22 cellular contexts compared by ENCODE assay signal in the genomic region with DNA sequence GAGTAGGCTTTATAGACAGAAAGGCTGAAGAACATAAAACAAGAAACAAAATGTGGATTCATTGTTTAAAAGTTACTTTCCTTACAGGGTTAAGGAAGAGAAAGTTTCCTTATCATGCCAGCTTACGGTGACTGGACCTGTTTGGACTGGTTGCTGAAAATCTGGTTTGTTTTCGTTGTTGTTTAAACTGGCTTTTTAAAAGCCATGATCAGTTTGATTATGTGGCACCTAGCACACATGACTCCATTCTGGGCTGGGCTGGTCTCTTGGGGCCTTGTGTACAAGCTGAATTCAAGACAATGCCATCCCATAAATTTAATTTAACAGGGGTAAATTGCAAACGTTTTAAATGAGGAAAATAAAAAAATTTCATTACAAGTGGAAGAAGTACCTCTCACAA. TPM values are rescaled to one million over a fixed set of nuclear protein-coding genes. Genes with fewer than 3 reads are reported as not detected.
DNase-seq lines count a peak whose midpoint lies in the region; ATAC-seq and TF ChIP-seq lines count a peak whose summit lies in the region.
"Had no signal": no experiment of that assay in that cellular context is flagged by ENCODE, and none has a peak within 500 bp of the region (broad histone marks: within the 10 kb centered on the region; RNA-seq: fewer than 3 reads in every experiment).

No MANE protein-coding gene starts in this region.

- H3K36me3 ChIP-seq in breast epithelium = no peaks in the 10 kb centered on the region
- H3K36me3 ChIP-seq in neuronal stem cell (replicated peaks in 1 of 2; ENCODE audit: control insufficient read depth in 2 of 2, insufficient read depth in 2 of 2, low read length in 2 of 2) = no peaks in the 10 kb centered on the region
- no peaks in the 10 kb centered on the region for H3K36me3 ChIP-seq in urinary bladder (ENCODE audit: insufficient read depth)
- H3K36me3 ChIP-seq: SJCRH30 had no signal

- H2BK15ac ChIP-seq in neuronal stem cell (ENCODE audit: low read length) = no peak overlapping the region

- H3K27ac Mint-ChIP-seq in MCF 10A (ENCODE audit: low read depth, unreplicated experiment) (peak overlapping the region; percentile 73), T-helper 17 cell (no peak overlapping the region)

- H3K79me1 ChIP-seq in neuronal stem cell (ENCODE audit: low read depth, low read length) = no peaks in the 10 kb centered on the region

- CTCF ChIA-PET in MCF 10A (lab: Yijun Ruan, JAX) = interaction anchor here (0.6 to 6.1 kb wide), 14 partner anchors 9 to 1294 kb away, joined by 3 to 77 read pairs (median 6); partner anchors contain the start of gene ZNF474

- no peaks in the 10 kb centered on the region for H3K27me3 ChIP-seq in breast epithelium
- no peaks in the 10 kb centered on the region for H3K27me3 ChIP-seq in neuronal stem cell (ENCODE audit: control insufficient read depth in 3 of 3, insufficient read depth in 3 of 3, low read depth in 1 of 3, low read length in 3 of 3)
- H3K27me3 ChIP-seq: SJCRH30 had no signal

- intact Hi-C loops in MCF 10A (cut with micrococcal nuclease) = no loop called here
- intact Hi-C loops in breast epithelium (cut with DNase I; ENCODE audit: low total_unique reads) = no loop called here

- H3K9me3 ChIP-seq in breast epithelium = no peaks in the 10 kb centered on the region
- H3K9me3 ChIP-seq in neuronal stem cell (replicated peaks in 1 of 2; ENCODE audit: control insufficient read depth in 2 of 2, insufficient read depth in 1 of 2, low read depth in 1 of 2, low read length in 2 of 2) = no peaks in the 10 kb centered on the region
- no peaks in the 10 kb centered on the region for H3K9me3 ChIP-seq in T-helper 17 cell (ENCODE audit: control insufficient read depth, low read length, poor library complexity, severe bottlenecking)
- H3K9me3 ChIP-seq: SJCRH30 had no signal

- no peak overlapping the region for H3K4ac ChIP-seq in neuronal stem cell (ENCODE audit: low read length)

- no peaks in the 10 kb centered on the region for H3K36me3 Mint-ChIP-seq in MCF 10A (ENCODE audit: insufficient read depth, unreplicated experiment)
- no peaks in the 10 kb centered on the region for H3K36me3 Mint-ChIP-seq in T-helper 17 cell (ENCODE audit: low read depth)
- H3K36me3 Mint-ChIP-seq: CD4-positive, alpha-beta memory T cell had no signal

- no peaks in the 10 kb centered on the region for H3K9me3 Mint-ChIP-seq in MCF 10A (ENCODE audit: unreplicated experiment)
- H3K9me3 Mint-ChIP-seq: CD4-positive, alpha-beta memory T cell had no signal

- no peak overlapping the region for H2BK120ac ChIP-seq in neuronal stem cell (ENCODE audit: low read depth, low read length)

- H3K4me1 ChIP-seq in breast epithelium (no peaks in the 10 kb centered on the region), neuronal stem cell (ENCODE audit: control insufficient read depth in 2 of 2, insufficient read depth in 1 of 2, low read depth in 1 of 2, low read length in 2 of 2) (peaks cover 4 to 5% of the 10 kb centered on the region in 2 donors), urinary bladder (ENCODE audit: insufficient read depth) (no peaks in the 10 kb centered on the region)
- H3K4me1 ChIP-seq: SJCRH30 had no signal

- POLR2A ChIA-PET in MCF 10A (lab: Yijun Ruan, JAX) = interaction anchor here (0.7 to 4.7 kb wide), 8 partner anchors 8 to 885 kb away, joined by 3 to 27 read pairs (median 4); no protein-coding TSS in a partner anchor

- no peak overlapping the region for H2AK5ac ChIP-seq in neuronal stem cell (ENCODE audit: low read depth, low read length)

- no peak overlapping the region for H4K91ac ChIP-seq in neuronal stem cell (ENCODE audit: low read depth, low read length, poor library complexity)

- H2BK5ac ChIP-seq in neuronal stem cell (ENCODE audit: low read length) = no peak overlapping the region

- no peak overlapping the region for H3K4me3 ChIP-seq in breast epithelium
- no peak overlapping the region for H3K4me3 ChIP-seq in neuronal stem cell (ENCODE audit: low read length in 2 of 2)
- no peak overlapping the region for H3K4me3 ChIP-seq in urinary bladder (ENCODE audit: low read depth, low read length)
- H3K4me3 ChIP-seq: GM12878, SJCRH30 had no signal

- no peak overlapping the region for H3K9ac ChIP-seq in neuronal stem cell (ENCODE audit: low read depth, low read length, poor library complexity)

- H3K23ac ChIP-seq in neuronal stem cell (ENCODE audit: low read depth, low read length, poor library complexity) = no peak overlapping the region

- H3K27me3 Mint-ChIP-seq in MCF 10A (ENCODE audit: insufficient read depth, unreplicated experiment) = no peaks in the 10 kb centered on the region
- H3K27me3 Mint-ChIP-seq in T-helper 17 cell = peaks cover 21% of the 10 kb centered on the region

- H2BK12ac ChIP-seq in neuronal stem cell (ENCODE audit: low read length) = no peak overlapping the region

- no peak for ATAC-seq in T-helper 17 cell
- no peak for ATAC-seq in HG02840 (IDR thresholded peaks at IDR 0.05; ENCODE audit: low FRiP score, unreplicated experiment)
- ATAC-seq: GM12878, PC-3 had no signal

- peaks cover 6% of the 10 kb centered on the region for H3K4me1 Mint-ChIP-seq in MCF 10A (ENCODE audit: insufficient read depth, unreplicated experiment)
- H3K4me1 Mint-ChIP-seq in T-helper 17 cell = peaks cover 2% of the 10 kb centered on the region
- H3K4me1 Mint-ChIP-seq: CD4-positive, alpha-beta memory T cell had no signal

- H3K4me3 Mint-ChIP-seq in MCF 10A (ENCODE audit: unreplicated experiment) (no peak overlapping the region), T-helper 17 cell (no peak overlapping the region)
- H3K4me3 Mint-ChIP-seq: CD4-positive, alpha-beta memory T cell had no signal

- H4K8ac ChIP-seq in neuronal stem cell (ENCODE audit: low read depth, low read length) = no peak overlapping the region

- H2AFZ ChIP-seq in neuronal stem cell (ENCODE audit: low read length) = peak overlapping the region; percentile 74

- TF ChIP-seq CTCF in MCF 10A (IDR thresholded peaks at IDR 0.05; ENCODE audit: unreplicated experiment) (no peak), breast epithelium (IDR thresholded peaks at IDR 0.05) (no peak)

- no peak for TF ChIP-seq POLR2A in breast epithelium (IDR thresholded peaks at IDR 0.05)

- WGBS in neuronal stem cell (ENCODE audit: extremely low coverage in 2 of 2, insufficient read length in 2 of 2, insufficient replicate concordance in 1 of 2), 2 donors = no CpG with 5 or more reads among the region's 3 CpGs
- WGBS in urinary bladder = 52% methylated on average over 3 of the region's 3 CpGs

- H3K27ac ChIP-seq in breast epithelium = no peak overlapping the region
- H3K27ac ChIP-seq in epithelial cell of prostate = peak overlapping the region; percentile 27
- H3K27ac ChIP-seq in neuronal stem cell (replicated peaks; ENCODE audit: low read length) = no peak overlapping the region
- H3K27ac ChIP-seq in urinary bladder (ENCODE audit: low read depth) = peak overlapping the region; percentile 29
- H3K27ac ChIP-seq: RWPE1, SJCRH30 had no signal

- BruUV-seq in MCF 10A (replicated peaks; lab: Mats Ljungman, UMichigan) = no TSS peak

- no peak overlapping the region for H3K4me2 ChIP-seq in neuronal stem cell (ENCODE audit: insufficient read depth, low read length, poor library complexity, severe bottlenecking)

- H3K18ac ChIP-seq in neuronal stem cell (ENCODE audit: low read length) = no peak overlapping the region

- DNase-seq in MCF 10A (ENCODE audit: unreplicated experiment) (no peak), breast epithelium (ENCODE audit: low spot score in 2 of 2) (no peak), epithelial cell of prostate (ENCODE audit: low read depth, low spot score) (peak; percentile 22), neuronal stem cell (ENCODE audit: low spot score) (no peak), T-helper 17 cell (no peak)
- DNase-seq in activated naive CD4-positive, alpha-beta T cell (lab: John Stamatoyannopoulos, UW) = no peak
- DNase-seq: CD4-positive, alpha-beta memory T cell; DMS 273 treated with DMSO at 0.1 percent for 48 hours; GDM1; MM.1S; NCI-H1105 treated with DMSO at 0.1 percent for 48 hours; NCI-H1694 treated with DMSO at 0.1 percent for 48 hours; NCI-H2171; NCI-H446 treated with DMSO at 0.1 percent for 48 hours; NCI-H82; PC-3; SJCRH30 had no signal

- no peak overlapping the region for H3K14ac ChIP-seq in neuronal stem cell (ENCODE audit: low read length)

RNA-seq across cellular contexts. Expression of gene ZNF474, which starts 18.4 kb away (rescaled TPM):
- total RNA-seq in MCF 10A (2022) (0.25 and 0.56 TPM in 2 replicates), breast epithelium (under 1 TPM; 0.33 to 0.48 (median 0.44) TPM), urinary bladder (0.21 TPM), T-helper 17 cell (under 1 TPM in 1 of 2 donors, not detected in 1; 0.57 TPM)
- polyA plus RNA-seq in neuronal stem cell (2013, experiment 1 of 2) = 0.39 TPM
- 0.51 TPM for polyA plus RNA-seq in neuronal stem cell (2013, experiment 2 of 2)
- 0.13 TPM for polyA plus RNA-seq in urinary bladder
- total RNA-seq: A172 had no signal

RNA-seq across cellular contexts. Expression of gene LOX, which starts 32.9 kb away (rescaled TPM):
- total RNA-seq in MCF 10A (2022) = 7.1 and 10.7 TPM in 2 replicates
- 100 to 1,000 TPM in 1 of 3 donors, 10 to 100 TPM in 2; 22.4 to 162 (median 35.4) TPM for total RNA-seq in breast epithelium
- polyA plus RNA-seq in neuronal stem cell (2013, experiment 1 of 2) = 0.22 TPM
- polyA plus RNA-seq in neuronal stem cell (2013, experiment 2 of 2) = 0.19 TPM
- 158 TPM for total RNA-seq in urinary bladder
- 15.0 TPM for polyA plus RNA-seq in urinary bladder
- under 1 TPM in 1 of 2 donors, not detected in 1; 0.65 TPM for total RNA-seq in T-helper 17 cell
- total RNA-seq: CD4-positive, alpha-beta memory T cell had no signal

Comparison
In these comparisons a context has a peak if more than half of its experiments do, and no peak if none do; other contexts are left out.
1. H3K27ac ChIP-seq: peak in epithelial cell of prostate (single experiment) and urinary bladder (single experiment); none in breast epithelium (0 of 2) and neuronal stem cell (single experiment).